ENCODE assay signal across 28 cellular contexts in the genomic region with DNA sequence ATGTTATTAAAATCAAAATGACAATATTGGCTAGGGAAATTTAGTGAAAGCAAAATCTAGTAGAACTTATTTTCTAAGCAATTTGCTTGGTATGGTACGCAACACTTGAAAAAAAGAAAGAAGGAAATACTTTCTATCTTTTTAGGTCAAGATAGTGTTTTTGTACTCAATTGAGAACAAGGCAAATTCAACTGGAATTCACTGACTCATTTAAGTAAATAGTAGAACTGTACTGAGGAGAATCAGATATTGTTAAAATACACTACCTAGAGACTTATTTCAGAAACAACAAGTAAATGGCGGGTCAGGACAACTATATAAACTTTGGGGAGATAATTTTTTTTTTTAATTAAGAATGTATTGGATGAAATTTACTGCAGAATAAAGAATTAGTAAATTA.
"Had no signal": no experiment of that assay in that cellular context is flagged by ENCODE, and none has a peak within 500 bp of the region (broad histone marks: within the 10 kb centered on the region; RNA-seq: fewer than 3 reads in every experiment).

No MANE protein-coding gene starts in this region.

- H3K27ac ChIP-seq: colonic mucosa, esophagus muscularis mucosa, foreskin keratinocyte, gastroesophageal sphincter, heart left ventricle, hepatocyte, left lung, neural progenitor cell, psoas muscle, suprapubic skin, transverse colon, upper lobe of right lung, uterus had no signal

- H3K4me3 ChIP-seq: colonic mucosa, esophagus muscularis mucosa, gastroesophageal sphincter, heart left ventricle, hepatocyte, left lung, neural progenitor cell, psoas muscle, suprapubic skin, transverse colon, upper lobe of right lung, uterus had no signal

- H3K9me3 ChIP-seq: colonic mucosa had no signal

- DNase-seq: colonic mucosa; dermis blood vessel endothelial cell; effector memory CD4-positive, alpha-beta T cell; foreskin keratinocyte; heart left ventricle; left cardiac atrium; left lung; mesendoderm; midbrain; naive thymus-derived CD4-positive, alpha-beta T cell; psoas muscle; right cardiac atrium; small intestine; stimulated activated CD4-positive, alpha-beta T cell treated with anti-CD3 and anti-CD28 coated beads, Interleukin-1b, Interleukin-23, amount 100 ng/mL, for 48 hours; stimulated activated CD4-positive, alpha-beta T cell treated with anti-CD3 and anti-CD28 coated beads, Interleukin-4, amount 100 ng/mL, for 1 hour; stimulated activated CD8-positive, alpha-beta memory T cell treated with anti-CD3 and anti-CD28 coated beads, Interleukin-4, amount 100 ng/mL, for 48 hours; stimulated activated naive CD4-positive, alpha-beta T cell; stimulated activated naive CD8-positive, alpha-beta T cell treated with anti-CD3 and anti-CD28 coated beads, Interleukin-15, amount 100 ng/mL, for 72 hours; transverse colon; upper lobe of right lung; uterus had no signal

- FAIRE-seq: endothelial cell of umbilical vein, islet of Langerhans, small intestine had no signal

- H3K4me2 ChIP-seq: hepatocyte, neural progenitor cell had no signal

- H3K79me2 ChIP-seq: hepatocyte had no signal

- H2AFZ ChIP-seq: hepatocyte, neural progenitor cell had no signal

- H3K36me3 ChIP-seq: colonic mucosa, esophagus muscularis mucosa, gastroesophageal sphincter, heart left ventricle, left lung, suprapubic skin, transverse colon, upper lobe of right lung, uterus had no signal

- H3K4me1 ChIP-seq: colonic mucosa, esophagus muscularis mucosa, foreskin keratinocyte, gastroesophageal sphincter, heart left ventricle, left lung, neural progenitor cell, psoas muscle, suprapubic skin, transverse colon, upper lobe of right lung, uterus had no signal

- ATAC-seq: foreskin keratinocyte; gastroesophageal sphincter; heart left ventricle; left cardiac atrium; left lung; naive thymus-derived CD4-positive, alpha-beta T cell; psoas muscle; right cardiac atrium; stimulated activated naive CD8-positive, alpha-beta T cell treated with anti-CD3 and anti-CD28 coated beads, Interleukin-15, amount 100 ng/mL, for 72 hours; upper lobe of right lung had no signal

- H3K27me3 ChIP-seq: colonic mucosa, esophagus muscularis mucosa, foreskin keratinocyte, gastroesophageal sphincter, heart left ventricle, hepatocyte, left lung, neural progenitor cell, suprapubic skin, transverse colon, upper lobe of right lung, uterus had no signal

- H3K9ac ChIP-seq: neural progenitor cell had no signal
